Comparison of ENCODE assay signal across 18 cellular contexts in the genomic region with DNA sequence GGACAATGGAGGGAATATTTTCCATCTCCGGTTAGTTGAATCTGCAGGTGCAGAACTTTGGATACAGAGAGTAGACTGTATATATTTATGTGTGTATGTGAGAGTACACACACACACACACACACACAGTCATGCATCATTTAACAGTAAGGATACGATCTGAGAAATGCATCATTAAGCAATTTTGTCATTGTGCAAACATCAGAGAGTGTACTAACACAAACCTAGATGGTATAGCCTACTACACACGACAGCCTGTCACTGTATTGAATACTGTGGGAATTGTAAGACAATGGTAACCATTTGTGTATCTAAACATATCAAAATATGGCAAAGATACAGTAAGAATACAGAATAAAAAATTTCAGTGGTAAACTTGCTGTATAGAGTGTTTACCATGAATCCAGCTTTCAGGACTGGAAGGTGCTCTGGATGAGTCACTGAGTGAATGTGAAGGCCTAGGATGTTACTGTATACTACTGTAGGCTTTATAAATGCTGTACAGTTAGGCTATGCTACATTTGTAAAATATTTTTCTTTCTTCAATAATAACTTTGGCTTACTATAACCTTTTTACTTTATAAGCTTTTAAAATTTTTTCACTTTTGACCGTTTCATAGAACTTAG.
DNase-seq lines count a peak whose midpoint lies in the region; ATAC-seq and TF ChIP-seq lines count a peak whose summit lies in the region.
"Had no signal": no experiment of that assay in that cellular context is flagged by ENCODE, and none has a peak within 500 bp of the region (broad histone marks: within the 10 kb centered on the region; RNA-seq: fewer than 3 reads in every experiment).

No MANE protein-coding gene starts in this region.

- no peak for ATAC-seq in activated naive CD4-positive, alpha-beta T cell treated with anti-CD3 and anti-CD28 coated beads, Interleukin-2, amount 50 U/mL, for 72 hours

- H3K4me2 ChIP-seq in osteoblast (ENCODE audit: insufficient read depth, low read length): no peak overlapping the region

- H3K9ac ChIP-seq in adipocyte (ENCODE audit: low read length): no peak overlapping the region

- H4K20me1 ChIP-seq in osteoblast (ENCODE audit: insufficient read depth, low read length): no peaks in the 10 kb centered on the region

- H3K36me3 ChIP-seq in adipocyte (ENCODE audit: control insufficient read depth, insufficient read depth, low read length, severe bottlenecking) (no peaks in the 10 kb centered on the region), osteoblast (ENCODE audit: insufficient read depth, low read length) (no peaks in the 10 kb centered on the region)
- H3K36me3 ChIP-seq: HAP-1 had no signal

- H3K27ac Mint-ChIP-seq in activated naive CD4-positive, alpha-beta T cell treated with anti-CD3 and anti-CD28 coated beads, Interleukin-2, amount 50 U/mL, for 72 hours: no peak overlapping the region
- H3K27ac Mint-ChIP-seq: endodermal cell, type B pancreatic cell had no signal

- H3K9me3 Mint-ChIP-seq in activated naive CD4-positive, alpha-beta T cell treated with anti-CD3 and anti-CD28 coated beads, Interleukin-2, amount 50 U/mL, for 72 hours: no peaks in the 10 kb centered on the region
- H3K9me3 Mint-ChIP-seq: endodermal cell, neural crest cell, type B pancreatic cell had no signal

- H3K9me3 ChIP-seq in adipocyte (ENCODE audit: control insufficient read depth, low read length) (no peaks in the 10 kb centered on the region), osteoblast (ENCODE audit: low read depth, low read length) (no peaks in the 10 kb centered on the region)
- H3K9me3 ChIP-seq: HAP-1 had no signal

- H3K36me3 Mint-ChIP-seq in activated naive CD4-positive, alpha-beta T cell treated with anti-CD3 and anti-CD28 coated beads, Interleukin-2, amount 50 U/mL, for 72 hours: peaks cover 0 to 4% of the 10 kb centered on the region in 2 donors
- H3K36me3 Mint-ChIP-seq: type B pancreatic cell had no signal

- H3K4me3 ChIP-seq in adipocyte (ENCODE audit: low read length) (no peak overlapping the region), osteoblast (ENCODE audit: insufficient read depth, low read length) (no peak overlapping the region)
- H3K4me3 ChIP-seq: HAP-1 had no signal

- H3K79me2 ChIP-seq in osteoblast (ENCODE audit: insufficient read depth, low read length): no peaks in the 10 kb centered on the region

- H2AFZ ChIP-seq in osteoblast (ENCODE audit: low read length): no peak overlapping the region

- DNase-seq in NCI-H2171 treated with DMSO at 0.1 percent for 48 hours (lab: John Stamatoyannopoulos, UW): peak; percentile 63
- DNase-seq in NCI-H2171 (lab: John Stamatoyannopoulos, UW): no peak
- peak; percentile 57 for DNase-seq in NCI-H446 treated with DMSO at 0.1 percent for 48 hours (lab: John Stamatoyannopoulos, UW)
- peak; percentile 15 for DNase-seq in adipocyte (ENCODE audit: low read depth)
- no peak for DNase-seq in substantia nigra (lab: John Stamatoyannopoulos, UW)
- no peak for DNase-seq in activated naive CD4-positive, alpha-beta T cell treated with anti-CD3 and anti-CD28 coated beads, Interleukin-2, amount 50 U/mL, for 72 hours (ENCODE audit: low spot score in 2 of 2)
- no peak for DNase-seq in head of caudate nucleus
- no peak for DNase-seq in osteoblast (ENCODE audit: insufficient read length, low spot score, missing footprints)
- DNase-seq: activated CD4-positive, alpha-beta T cell treated with anti-CD3 and anti-CD28 coated beads for 1 hour; endodermal cell; hippocampal formation; NCI-H187 treated with DMSO at 0.1 percent for 48 hours; retina; stimulated activated naive CD4-positive, alpha-beta T cell; T-helper 9 cell had no signal

- H3K4me1 ChIP-seq in adipocyte (ENCODE audit: control insufficient read depth, insufficient read depth, low read length) (peaks cover 34% of the 10 kb centered on the region), osteoblast (ENCODE audit: insufficient read depth, low read length) (peaks cover 55% of the 10 kb centered on the region)
- H3K4me1 ChIP-seq: HAP-1 had no signal

- intact Hi-C loops in head of caudate nucleus (cut with DNase I): no loop called here

- TF ChIP-seq CTCF in osteoblast (IDR thresholded peaks at IDR 0.05; ENCODE audit: extremely low read depth, low read depth, low read length): no peak

- no peaks in the 10 kb centered on the region for H3K27me3 ChIP-seq in adipocyte (replicated peaks; ENCODE audit: control insufficient read depth, insufficient read depth, low read length)
- H3K27me3 ChIP-seq in osteoblast (ENCODE audit: insufficient read depth, low read length): no peaks in the 10 kb centered on the region

- H3K27ac ChIP-seq in substantia nigra (ENCODE audit: low read depth, low read length, poor library complexity, severe bottlenecking): peak overlapping the region; percentile 49
- H3K27ac ChIP-seq in osteoblast (ENCODE audit: low read depth, low read length): no peak overlapping the region

Comparison
In these comparisons a context has a peak if more than half of its experiments do, and no peak if none do; other contexts are left out.
1. DNase-seq: peak in NCI-H2171 treated with DMSO at 0.1 percent for 48 hours (single experiment), NCI-H446 treated with DMSO at 0.1 percent for 48 hours (single experiment) and adipocyte (single experiment); none in NCI-H2171 (single experiment), substantia nigra (0 of 49), activated naive CD4-positive, alpha-beta T cell treated with anti-CD3 and anti-CD28 coated beads, Interleukin-2, amount 50 U/mL, for 72 hours (0 of 2), head of caudate nucleus (0 of 42) and osteoblast (single experiment).